ENCODE assay signal across 18 cellular contexts in genomic region chr12:34291001-34291400, GRCh38.
A peak's percentile ranks its signal among the peaks of the same experiment; 100 is the strongest.
DNase-seq lines count a peak whose midpoint lies in the region; ATAC-seq and TF ChIP-seq lines count a peak whose summit lies in the region.
"Had no signal": no experiment of that assay in that cellular context is flagged by ENCODE, and none has a peak within 500 bp of the region (broad histone marks: within the 10 kb centered on the region; RNA-seq: fewer than 3 reads in every experiment).

No MANE protein-coding gene starts in this region.

- ATAC-seq in SK-N-SH treated with all-trans-retinoic acid at 6 μM for 48 hours (no peak), PC-3 (no peak), left ventricle myocardium superior (no peak)

- 8% methylated on average over 17 of the region's 17 CpGs for WGBS in SK-N-SH (ENCODE audit: low lambda C conversion rate)
- WGBS in sigmoid colon, 2 donors = 85 to 86% methylated on average over 17 of the region's 17 CpGs

- no peaks in the 10 kb centered on the region for H3F3A ChIP-seq in SK-N-SH (replicated peaks; ENCODE audit: insufficient read depth)
- H3F3A ChIP-seq in PC-3 (ENCODE audit: low read length, unreplicated experiment) = no peaks in the 10 kb centered on the region

- DNase-seq in SK-N-SH = no peak
- no peak for DNase-seq in PC-3
- peak; percentile 3 for DNase-seq in left ventricle myocardium superior
- peak; percentile 47 for DNase-seq in sigmoid colon
- DNase-seq in HAP-1 (ENCODE audit: low spot score in 2 of 2) = no peak
- no peak for DNase-seq in NCI-H510A (lab: John Stamatoyannopoulos, UW)
- no peak for DNase-seq in NCI-H446 (lab: John Stamatoyannopoulos, UW)
- DNase-seq: BE2C, DMS79, H9, NCI-H1417 treated with DMSO at 0.1 percent for 48 hours, NCI-H1930, NCI-H446 treated with DMSO at 0.1 percent for 48 hours, NCI-H774, SHP77 had no signal

- H3K4me3 ChIP-seq in SK-N-SH (ENCODE audit: low read depth in 2 of 2, low read length in 1 of 2) (no peak overlapping the region), PC-3 (ENCODE audit: low read length) (no peak overlapping the region; the same call in 1 of the 2 replicates), sigmoid colon (no peak overlapping the region), HAP-1 (no peak overlapping the region)

- H3K4me2 ChIP-seq in SK-N-SH (peak overlapping the region; percentile 42; the same call in 1 of the 2 replicates), PC-3 (ENCODE audit: low read length) (no peak overlapping the region)

- BruUV-seq in PC-3 (replicated peaks; lab: Mats Ljungman, UMichigan) = no TSS peak

- CTCF ChIA-PET in SK-N-SH (lab: Yijun Ruan, JAX) = no interaction called here
- CTCF ChIA-PET in PC-3 (lab: Charles Lee) = no interaction called here

- no peak overlapping the region for H3K9ac ChIP-seq in SK-N-SH
- no peak overlapping the region for H3K9ac ChIP-seq in PC-3 (ENCODE audit: low read length)

- POLR2A ChIA-PET in SK-N-SH (lab: Yijun Ruan, JAX) (no interaction called here), PC-3 (lab: Charles Lee; ENCODE audit: unreplicated experiment) (no interaction called here)

- no peak for TF ChIP-seq EP300 in SK-N-SH (IDR thresholded peaks at IDR 0.05; ENCODE audit: borderline replicate concordance in 1 of 2, low read depth in 1 of 2, low read length in 1 of 2)
- TF ChIP-seq EP300 in sigmoid colon (IDR thresholded peaks at IDR 0.05) = no peak

- H3K27me3 ChIP-seq in SK-N-SH (ENCODE audit: insufficient read depth) (peaks cover 45% of the 10 kb centered on the region), PC-3 (ENCODE audit: low read length) (no peaks in the 10 kb centered on the region), sigmoid colon (peaks cover 0 to 7% (median 0%) of the 10 kb centered on the region in 3 donors), HAP-1 (ENCODE audit: low read depth) (no peaks in the 10 kb centered on the region)
- H3K27me3 ChIP-seq: BE2C had no signal

- H3K9me3 ChIP-seq in SK-N-SH (no peaks in the 10 kb centered on the region), PC-3 (ENCODE audit: low read length) (no peaks in the 10 kb centered on the region), sigmoid colon (peaks cover 0 to 45% (median 4%) of the 10 kb centered on the region in 4 donors), HAP-1 (no peaks in the 10 kb centered on the region)

- no peaks in the 10 kb centered on the region for H3K79me2 ChIP-seq in SK-N-SH (ENCODE audit: insufficient read depth)
- no peaks in the 10 kb centered on the region for H3K79me2 ChIP-seq in PC-3 (ENCODE audit: low read length)

- H3K27ac ChIP-seq in SK-N-SH (ENCODE audit: low read depth in 2 of 2, low read length in 1 of 2) = no peak overlapping the region
- H3K27ac ChIP-seq in PC-3 (ENCODE audit: low read length) = no peak overlapping the region
- no peak overlapping the region for H3K27ac ChIP-seq in sigmoid colon
- H3K27ac ChIP-seq: 22Rv1, HL-60 had no signal

- in situ Hi-C loops in HAP-1 (cut with MboI; ENCODE audit: low sequenced_read_pairs) = no loop called here

- H3K9me2 ChIP-seq in SK-N-SH (no peaks in the 10 kb centered on the region), PC-3 (replicated peaks; ENCODE audit: low read length) (no peaks in the 10 kb centered on the region)

- intact Hi-C loops in PC-3 (cut with micrococcal nuclease) (loop anchor here (5.0 to 10.0 kb wide), 3 partner anchors 46 to 334 kb away; no protein-coding TSS in a partner anchor), left ventricle myocardium superior (cut with micrococcal nuclease) (no loop called here), sigmoid colon (cut with DNase I) (no loop called here)

- TF ChIP-seq RAD21 in SK-N-SH (IDR thresholded peaks at IDR 0.05; ENCODE audit: low read length) = no peak

- no peak for TF ChIP-seq CTCF in SK-N-SH (IDR thresholded peaks at IDR 0.05)
- no peak for TF ChIP-seq CTCF in PC-3 (conservative IDR thresholded peaks at IDR 0.05; ENCODE audit: low read depth, low read length)
- TF ChIP-seq CTCF in sigmoid colon (IDR thresholded peaks at IDR 0.05) = no peak

- no peak overlapping the region for H2AFZ ChIP-seq in SK-N-SH (ENCODE audit: low read depth)
- peak overlapping the region; percentile 79 for H2AFZ ChIP-seq in PC-3 (ENCODE audit: low read length)

- H3K36me3 ChIP-seq in SK-N-SH (replicated peaks in 1 of 2; ENCODE audit: control insufficient read depth in 1 of 2, insufficient read depth in 2 of 2, low read length in 1 of 2) (no peaks in the 10 kb centered on the region), PC-3 (ENCODE audit: low read depth, low read length) (no peaks in the 10 kb centered on the region), sigmoid colon (no peaks in the 10 kb centered on the region), HAP-1 (replicated peaks) (no peaks in the 10 kb centered on the region)
- H3K36me3 ChIP-seq: BE2C had no signal

- H4K20me1 ChIP-seq in SK-N-SH (ENCODE audit: insufficient read depth) = no peaks in the 10 kb centered on the region
- H4K20me1 ChIP-seq in PC-3 (ENCODE audit: low read length) = no peaks in the 10 kb centered on the region

- H3K4me1 ChIP-seq in SK-N-SH (ENCODE audit: control insufficient read depth in 1 of 2, insufficient read depth in 2 of 2, low read depth in 1 of 2, low read length in 1 of 2) = no peaks in the 10 kb centered on the region
- no peaks in the 10 kb centered on the region for H3K4me1 ChIP-seq in PC-3 (ENCODE audit: insufficient read depth, low read length)
- H3K4me1 ChIP-seq in sigmoid colon = no peaks in the 10 kb centered on the region
- no peaks in the 10 kb centered on the region for H3K4me1 ChIP-seq in HAP-1
- H3K4me1 ChIP-seq: BE2C had no signal

- no peak for TF ChIP-seq POLR2A in sigmoid colon (IDR thresholded peaks at IDR 0.05)

TF ChIP-seq in SK-N-SH, 30 proteins besides CTCF, POLR2A, EP300 and RAD21 (continues in another document):
- TF ChIP-seq USF1 (IDR thresholded peaks at IDR 0.05; ENCODE audit: borderline replicate concordance, low read depth) (no peak), RFX5 (IDR thresholded peaks at IDR 0.05; ENCODE audit: low read length) (no peak), FOSL2 (IDR thresholded peaks at IDR 0.05; ENCODE audit: borderline replicate concordance, low read depth) (no peak), FOXM1 (IDR thresholded peaks at IDR 0.05; ENCODE audit: low read depth) (no peak), YY1 (IDR thresholded peaks at IDR 0.05; ENCODE audit: low read depth) (no peak), PBX3 (IDR thresholded peaks at IDR 0.05) (no peak), SIN3A (IDR thresholded peaks at IDR 0.05; ENCODE audit: borderline replicate concordance, low read depth, low read length) (no peak), MEF2A (IDR thresholded peaks at IDR 0.05; ENCODE audit: borderline replicate concordance, low read depth) (no peak)

TF ChIP-seq in SK-N-SH treated with all-trans-retinoic acid at 6 μM for 48 hours, 23 proteins besides CTCF, POLR2A, EP300 and RAD21:
- TF ChIP-seq TSHZ2 (CRISPR knock-in tag; IDR thresholded peaks at IDR 0.05) = no peak
- TF ChIP-seq SNAI2 (CRISPR knock-in tag; IDR thresholded peaks at IDR 0.05) = no peak
- no peak for TF ChIP-seq ZFP30 (CRISPR knock-in tag; IDR thresholded peaks at IDR 0.05)
- no peak for TF ChIP-seq GLIS3 (CRISPR knock-in tag; IDR thresholded peaks at IDR 0.05)
- no peak for TF ChIP-seq ARNTL (CRISPR knock-in tag; IDR thresholded peaks at IDR 0.05; ENCODE audit: borderline replicate concordance, low read depth)
- TF ChIP-seq ESRRG (CRISPR knock-in tag; IDR thresholded peaks at IDR 0.05) = no peak
- no peak for TF ChIP-seq CSDC2 (CRISPR knock-in tag; IDR thresholded peaks at IDR 0.05)
- TF ChIP-seq TOX (CRISPR knock-in tag; IDR thresholded peaks at IDR 0.05; ENCODE audit: borderline replicate concordance) = no peak
- TF ChIP-seq OSR1 (CRISPR knock-in tag; IDR thresholded peaks at IDR 0.05) = no peak

Comparison
In these comparisons a context has a peak if more than half of its experiments do, and no peak if none do; other contexts are left out.
1. DNase-seq: peak in left ventricle myocardium superior (single experiment) and sigmoid colon (single experiment); none in SK-N-SH (single experiment), PC-3 (single experiment), HAP-1 (0 of 2), NCI-H510A (single experiment) and NCI-H446 (0 of 2).